ENCODE assay signal across 1 cellular context in the genomic region with DNA sequence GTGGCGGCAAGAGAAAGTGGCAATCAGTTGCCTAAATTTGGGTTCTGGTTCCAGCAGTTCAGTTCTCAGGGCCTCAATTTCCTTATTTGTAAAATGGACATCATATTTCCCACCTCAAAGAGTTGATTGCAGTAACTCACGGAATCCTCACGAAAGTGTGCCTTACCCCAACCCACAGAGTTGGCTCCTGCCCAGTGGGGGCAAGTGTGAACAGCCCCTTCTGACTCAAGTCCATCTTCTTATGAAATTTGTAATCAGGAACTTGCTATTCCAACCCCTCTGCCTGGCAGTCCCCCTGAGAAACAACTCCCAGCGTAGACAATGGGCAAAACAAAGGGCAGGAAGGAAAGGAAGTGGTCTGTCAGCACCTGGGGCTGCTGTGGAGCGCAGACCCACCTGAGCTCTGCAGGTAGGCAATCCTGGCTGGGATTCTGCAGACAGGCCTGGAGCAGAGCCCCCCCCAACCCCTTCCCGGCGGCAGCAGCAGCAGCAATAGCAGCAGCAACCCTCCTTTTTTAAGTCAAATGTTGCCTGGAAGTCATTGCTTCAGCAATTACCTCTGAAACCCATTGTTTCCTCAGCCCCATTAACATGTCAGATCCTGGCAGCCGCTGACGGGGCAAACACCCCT.
TF ChIP-seq lines count a peak whose summit lies in the region.

No MANE protein-coding gene starts in this region.

TF ChIP-seq in H1, 55 proteins besides CTCF, POLR2A, EP300 and RAD21 (continued from another document):
- TF ChIP-seq TAF7 (optimal IDR thresholded peaks at IDR 0.05; ENCODE audit: borderline replicate concordance, low read depth, low read length) (no peak), SP1 (IDR thresholded peaks at IDR 0.05; ENCODE audit: low read depth, low read length) (peak; percentile 93), CREB1 (IDR thresholded peaks at IDR 0.05) (0 out of 2 replicates have a peak, but pooled peaks have one; percentile 33), SIRT6 (IDR thresholded peaks at IDR 0.05; ENCODE audit: low read length) (no peak), ZNF274 (IDR thresholded peaks at IDR 0.05; ENCODE audit: borderline replicate concordance, extremely low read depth, low read length) (no peak), GTF2F1 (IDR thresholded peaks at IDR 0.05; ENCODE audit: borderline replicate concordance, low read depth, low read length) (no peak), PHF8 (conservative IDR thresholded peaks at IDR 0.05; ENCODE audit: low read depth, low read length) (no peak), GABPA (IDR thresholded peaks at IDR 0.05; ENCODE audit: borderline replicate concordance, insufficient read depth, low read length) (peak; percentile 69; the same call in 1 of the 2 replicates), SIN3A (conservative IDR thresholded peaks at IDR 0.05 in 1 of 2, IDR thresholded peaks at IDR 0.05 in 1 of 2; ENCODE audit: low read depth in 1 of 2, low read length in 2 of 2) (peak; percentile 39 to 73; a peak in 2 of 4 replicates), POLR2AphosphoS5 (IDR thresholded peaks at IDR 0.05; ENCODE audit: low read depth, low read length) (peak; percentile 43; the same call in 1 of the 2 replicates), TEAD4 (IDR thresholded peaks at IDR 0.05; ENCODE audit: low read depth, low read length) (0 out of 2 replicates have a peak, but pooled peaks have one; percentile 3), ASH2L (IDR thresholded peaks at IDR 0.05; ENCODE audit: low read length) (no peak), SP4 (IDR thresholded peaks at IDR 0.05; ENCODE audit: low read length) (no peak), TCF12 (IDR thresholded peaks at IDR 0.05; ENCODE audit: low read depth, low read length) (peak; percentile 76; the same call in 1 of the 2 replicates), SAP30 (IDR thresholded peaks at IDR 0.05; ENCODE audit: insufficient read depth, insufficient replicate concordance, low read length) (no peak), EGR1 (IDR thresholded peaks at IDR 0.05; ENCODE audit: borderline replicate concordance, low read depth, low read length) (peak; percentile 56; the same call in 1 of the 2 replicates), FOSL1 (IDR thresholded peaks at IDR 0.05; ENCODE audit: insufficient read depth, low read depth, low read length) (no peak), BACH1 (IDR thresholded peaks at IDR 0.05; ENCODE audit: low read length) (no peak), JUN (IDR thresholded peaks at IDR 0.05; ENCODE audit: low read depth, low read length) (no peak), CEBPB (IDR thresholded peaks at IDR 0.05; ENCODE audit: low read depth, low read length) (peak; percentile 52; the same call in 1 of the 2 replicates), HDAC2 (IDR thresholded peaks at IDR 0.05; ENCODE audit: borderline replicate concordance in 1 of 2, low read depth in 2 of 2, low read length in 2 of 2) (peak in 1 of 2 experiments; percentile 70; a peak in 1 of 4 replicates), KDM1A (IDR thresholded peaks at IDR 0.05; ENCODE audit: borderline replicate concordance, low read length) (no peak), CTBP2 (IDR thresholded peaks at IDR 0.05; ENCODE audit: borderline replicate concordance, insufficient read depth, insufficient read length, low read length) (peak; percentile 88), SIX5 (IDR thresholded peaks at IDR 0.05; ENCODE audit: low read depth, low read length) (no peak), TAF1 (IDR thresholded peaks at IDR 0.05; ENCODE audit: low read depth, low read length) (0 out of 2 replicates have a peak, but pooled peaks have one; percentile 28), YY1 (IDR thresholded peaks at IDR 0.05; ENCODE audit: low read depth, low read length) (peak; percentile 74), SUZ12 (IDR thresholded peaks at IDR 0.05; ENCODE audit: low read length) (no peak)
- TF ChIP-seq, protein P1, sequence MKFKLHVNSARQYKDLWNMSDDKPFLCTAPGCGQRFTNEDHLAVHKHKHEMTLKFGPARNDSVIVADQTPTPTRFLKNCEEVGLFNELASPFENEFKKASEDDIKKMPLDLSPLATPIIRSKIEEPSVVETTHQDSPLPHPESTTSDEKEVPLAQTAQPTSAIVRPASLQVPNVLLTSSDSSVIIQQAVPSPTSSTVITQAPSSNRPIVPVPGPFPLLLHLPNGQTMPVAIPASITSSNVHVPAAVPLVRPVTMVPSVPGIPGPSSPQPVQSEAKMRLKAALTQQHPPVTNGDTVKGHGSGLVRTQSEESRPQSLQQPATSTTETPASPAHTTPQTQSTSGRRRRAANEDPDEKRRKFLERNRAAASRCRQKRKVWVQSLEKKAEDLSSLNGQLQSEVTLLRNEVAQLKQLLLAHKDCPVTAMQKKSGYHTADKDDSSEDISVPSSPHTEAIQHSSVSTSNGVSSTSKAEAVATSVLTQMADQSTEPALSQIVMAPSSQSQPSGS (IDR thresholded peaks at IDR 0.05; ENCODE audit: low read length), result no peak
